Comparison of ENCODE assay signal across 1 cellular context in the genomic region with DNA sequence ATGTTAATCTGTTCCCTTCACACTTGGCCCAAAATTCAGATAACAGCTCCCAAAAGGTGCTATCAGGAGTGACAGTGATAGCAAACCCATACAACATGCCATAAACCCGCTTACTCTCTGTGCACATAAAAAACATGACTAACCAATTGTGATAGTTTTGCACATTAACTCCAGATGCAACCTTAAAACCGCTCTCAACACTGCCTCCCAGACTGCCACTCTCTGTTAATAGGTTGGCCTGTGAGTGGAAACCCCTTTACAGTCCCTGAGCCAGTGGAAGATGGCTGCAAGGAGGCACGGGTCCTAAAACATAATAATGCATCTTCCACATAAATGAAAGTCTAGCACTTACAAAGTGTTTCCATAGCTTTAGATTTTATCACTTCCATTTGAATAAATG.
TF ChIP-seq lines count a peak whose summit lies in the region.

No MANE protein-coding gene starts in this region.

TF ChIP-seq in GM23338, 12 proteins besides CTCF, POLR2A, EP300 and RAD21 (continued from another document):
- TF ChIP-seq, protein P1, sequence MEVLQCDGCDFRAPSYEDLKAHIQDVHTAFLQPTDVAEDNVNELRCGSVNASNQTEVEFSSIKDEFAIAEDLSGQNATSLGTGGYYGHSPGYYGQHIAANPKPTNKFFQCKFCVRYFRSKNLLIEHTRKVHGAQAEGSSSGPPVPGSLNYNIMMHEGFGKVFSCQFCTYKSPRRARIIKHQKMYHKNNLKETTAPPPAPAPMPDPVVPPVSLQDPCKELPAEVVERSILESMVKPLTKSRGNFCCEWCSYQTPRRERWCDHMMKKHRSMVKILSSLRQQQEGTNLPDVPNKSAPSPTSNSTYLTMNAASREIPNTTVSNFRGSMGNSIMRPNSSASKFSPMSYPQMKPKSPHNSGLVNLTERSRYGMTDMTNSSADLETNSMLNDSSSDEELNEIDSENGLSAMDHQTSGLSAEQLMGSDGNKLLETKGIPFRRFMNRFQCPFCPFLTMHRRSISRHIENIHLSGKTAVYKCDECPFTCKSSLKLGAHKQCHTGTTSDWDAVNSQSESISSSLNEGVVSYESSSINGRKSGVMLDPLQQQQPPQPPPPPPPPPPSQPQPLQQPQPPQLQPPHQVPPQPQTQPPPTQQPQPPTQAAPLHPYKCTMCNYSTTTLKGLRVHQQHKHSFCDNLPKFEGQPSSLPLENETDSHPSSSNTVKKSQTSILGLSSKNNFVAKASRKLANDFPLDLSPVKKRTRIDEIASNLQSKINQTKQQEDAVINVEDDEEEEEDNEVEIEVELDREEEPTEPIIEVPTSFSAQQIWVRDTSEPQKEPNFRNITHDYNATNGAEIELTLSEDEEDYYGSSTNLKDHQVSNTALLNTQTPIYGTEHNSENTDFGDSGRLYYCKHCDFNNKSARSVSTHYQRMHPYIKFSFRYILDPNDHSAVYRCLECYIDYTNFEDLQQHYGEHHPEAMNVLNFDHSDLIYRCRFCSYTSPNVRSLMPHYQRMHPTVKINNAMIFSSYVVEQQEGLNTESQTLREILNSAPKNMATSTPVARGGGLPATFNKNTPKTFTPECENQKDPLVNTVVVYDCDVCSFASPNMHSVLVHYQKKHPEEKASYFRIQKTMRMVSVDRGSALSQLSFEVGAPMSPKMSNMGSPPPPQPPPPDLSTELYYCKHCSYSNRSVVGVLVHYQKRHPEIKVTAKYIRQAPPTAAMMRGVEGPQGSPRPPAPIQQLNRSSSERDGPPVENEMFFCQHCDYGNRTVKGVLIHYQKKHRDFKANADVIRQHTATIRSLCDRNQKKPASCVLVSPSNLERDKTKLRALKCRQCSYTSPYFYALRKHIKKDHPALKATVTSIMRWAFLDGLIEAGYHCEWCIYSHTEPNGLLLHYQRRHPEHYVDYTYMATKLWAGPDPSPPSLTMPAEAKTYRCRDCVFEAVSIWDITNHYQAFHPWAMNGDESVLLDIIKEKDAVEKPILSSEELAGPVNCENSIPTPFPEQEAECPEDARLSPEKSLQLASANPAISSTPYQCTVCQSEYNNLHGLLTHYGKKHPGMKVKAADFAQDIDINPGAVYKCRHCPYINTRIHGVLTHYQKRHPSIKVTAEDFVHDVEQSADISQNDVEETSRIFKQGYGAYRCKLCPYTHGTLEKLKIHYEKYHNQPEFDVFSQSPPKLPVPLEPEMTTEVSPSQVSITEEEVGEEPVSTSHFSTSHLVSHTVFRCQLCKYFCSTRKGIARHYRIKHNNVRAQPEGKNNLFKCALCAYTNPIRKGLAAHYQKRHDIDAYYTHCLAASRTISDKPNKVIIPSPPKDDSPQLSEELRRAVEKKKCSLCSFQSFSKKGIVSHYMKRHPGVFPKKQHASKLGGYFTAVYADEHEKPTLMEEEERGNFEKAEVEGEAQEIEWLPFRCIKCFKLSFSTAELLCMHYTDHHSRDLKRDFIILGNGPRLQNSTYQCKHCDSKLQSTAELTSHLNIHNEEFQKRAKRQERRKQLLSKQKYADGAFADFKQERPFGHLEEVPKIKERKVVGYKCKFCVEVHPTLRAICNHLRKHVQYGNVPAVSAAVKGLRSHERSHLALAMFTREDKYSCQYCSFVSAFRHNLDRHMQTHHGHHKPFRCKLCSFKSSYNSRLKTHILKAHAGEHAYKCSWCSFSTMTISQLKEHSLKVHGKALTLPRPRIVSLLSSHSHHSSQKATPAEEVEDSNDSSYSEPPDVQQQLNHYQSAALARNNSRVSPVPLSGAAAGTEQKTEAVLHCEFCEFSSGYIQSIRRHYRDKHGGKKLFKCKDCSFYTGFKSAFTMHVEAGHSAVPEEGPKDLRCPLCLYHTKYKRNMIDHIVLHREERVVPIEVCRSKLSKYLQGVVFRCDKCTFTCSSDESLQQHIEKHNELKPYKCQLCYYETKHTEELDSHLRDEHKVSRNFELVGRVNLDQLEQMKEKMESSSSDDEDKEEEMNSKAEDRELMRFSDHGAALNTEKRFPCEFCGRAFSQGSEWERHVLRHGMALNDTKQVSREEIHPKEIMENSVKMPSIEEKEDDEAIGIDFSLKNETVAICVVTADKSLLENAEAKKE (CRISPR knock-in tag; IDR thresholded peaks at IDR 0.05), result no peak
- TF ChIP-seq POLR2AphosphoS5 (IDR thresholded peaks at IDR 0.05; ENCODE audit: low read depth) (no peak), ZNF114 (CRISPR knock-in tag; IDR thresholded peaks at IDR 0.05) (no peak), EZH2 (IDR thresholded peaks at IDR 0.05; ENCODE audit: low read depth, unreplicated experiment) (no peak), JUNB (IDR thresholded peaks at IDR 0.05; ENCODE audit: unreplicated experiment) (no peak), ETS1 (IDR thresholded peaks at IDR 0.05) (no peak), EZH2phosphoT487 (IDR thresholded peaks at IDR 0.05; ENCODE audit: unreplicated experiment) (no peak), ZNF331 (CRISPR knock-in tag; IDR thresholded peaks at IDR 0.05; ENCODE audit: low read depth) (no peak), STAT1 (IDR thresholded peaks at IDR 0.05; ENCODE audit: unreplicated experiment) (no peak), CREB1 (CRISPR knock-in tag; IDR thresholded peaks at IDR 0.05; ENCODE audit: low read depth) (no peak)
- TF ChIP-seq, protein P2, sequence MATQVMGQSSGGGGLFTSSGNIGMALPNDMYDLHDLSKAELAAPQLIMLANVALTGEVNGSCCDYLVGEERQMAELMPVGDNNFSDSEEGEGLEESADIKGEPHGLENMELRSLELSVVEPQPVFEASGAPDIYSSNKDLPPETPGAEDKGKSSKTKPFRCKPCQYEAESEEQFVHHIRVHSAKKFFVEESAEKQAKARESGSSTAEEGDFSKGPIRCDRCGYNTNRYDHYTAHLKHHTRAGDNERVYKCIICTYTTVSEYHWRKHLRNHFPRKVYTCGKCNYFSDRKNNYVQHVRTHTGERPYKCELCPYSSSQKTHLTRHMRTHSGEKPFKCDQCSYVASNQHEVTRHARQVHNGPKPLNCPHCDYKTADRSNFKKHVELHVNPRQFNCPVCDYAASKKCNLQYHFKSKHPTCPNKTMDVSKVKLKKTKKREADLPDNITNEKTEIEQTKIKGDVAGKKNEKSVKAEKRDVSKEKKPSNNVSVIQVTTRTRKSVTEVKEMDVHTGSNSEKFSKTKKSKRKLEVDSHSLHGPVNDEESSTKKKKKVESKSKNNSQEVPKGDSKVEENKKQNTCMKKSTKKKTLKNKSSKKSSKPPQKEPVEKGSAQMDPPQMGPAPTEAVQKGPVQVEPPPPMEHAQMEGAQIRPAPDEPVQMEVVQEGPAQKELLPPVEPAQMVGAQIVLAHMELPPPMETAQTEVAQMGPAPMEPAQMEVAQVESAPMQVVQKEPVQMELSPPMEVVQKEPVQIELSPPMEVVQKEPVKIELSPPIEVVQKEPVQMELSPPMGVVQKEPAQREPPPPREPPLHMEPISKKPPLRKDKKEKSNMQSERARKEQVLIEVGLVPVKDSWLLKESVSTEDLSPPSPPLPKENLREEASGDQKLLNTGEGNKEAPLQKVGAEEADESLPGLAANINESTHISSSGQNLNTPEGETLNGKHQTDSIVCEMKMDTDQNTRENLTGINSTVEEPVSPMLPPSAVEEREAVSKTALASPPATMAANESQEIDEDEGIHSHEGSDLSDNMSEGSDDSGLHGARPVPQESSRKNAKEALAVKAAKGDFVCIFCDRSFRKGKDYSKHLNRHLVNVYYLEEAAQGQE (IDR thresholded peaks at IDR 0.05; ENCODE audit: unreplicated experiment), result no peak
